In genomic region chrX:109537324-109537665, GRCh38 we compare ENCODE assay signal across 8 cellular contexts. TPM values are rescaled to one million over a fixed set of nuclear protein-coding genes. Genes with fewer than 3 reads are reported as not detected.
DNase-seq lines count a peak whose midpoint lies in the region; ATAC-seq, FAIRE-seq and TF ChIP-seq lines count a peak whose summit lies in the region.

No MANE protein-coding gene starts in this region.

- peak overlapping the region; percentile 74 for H3K4me3 ChIP-seq in A549
- H3K4me3 ChIP-seq in esophagus (ENCODE audit: low read depth in 1 of 2, low read length in 2 of 2) = peak overlapping the region; percentile 48 to 83

- peaks cover 22 to 28% of the 10 kb centered on the region in 2 donors for H3K4me1 Mint-ChIP-seq in natural killer cell treated with Interleukin-12 subunit alpha and Interleukin-12 subunit beta and Interleukin-15 and Interleukin-18, amount 100 ng/mL, for 72 hours (ENCODE audit: low read depth in 2 of 2)

- no peak for TF ChIP-seq RAD21 in A549 (conservative IDR thresholded peaks at IDR 0.05 in 1 of 2, IDR thresholded peaks at IDR 0.05 in 1 of 2)

- H3K27ac ChIP-seq in A549 (peak overlapping the region; percentile 90 to 91), esophagus (ENCODE audit: low read depth in 2 of 2, low read length in 1 of 2) (peak overlapping the region; percentile 97 to 98)

- peaks cover 3% of the 10 kb centered on the region for H3K9me3 Mint-ChIP-seq in natural killer cell treated with Interleukin-12 subunit alpha and Interleukin-12 subunit beta and Interleukin-15 and Interleukin-18, amount 100 ng/mL, for 72 hours

- CTCF ChIA-PET in A549 (lab: Yijun Ruan, JAX) = interaction anchor here (0.8 to 1.7 kb wide), 2 partner anchors 52 to 95 kb away, joined by 3 to 4 read pairs; no protein-coding TSS in a partner anchor

- peak overlapping the region; percentile 96 for H3K4me3 Mint-ChIP-seq in natural killer cell treated with Interleukin-12 subunit alpha and Interleukin-12 subunit beta and Interleukin-15 and Interleukin-18, amount 100 ng/mL, for 72 hours

- no peak for TF ChIP-seq POLR2A in A549 (IDR thresholded peaks at IDR 0.05; ENCODE audit: low read length)

- peak overlapping the region; percentile 98 to 99 for H3K27ac Mint-ChIP-seq in natural killer cell treated with Interleukin-12 subunit alpha and Interleukin-12 subunit beta and Interleukin-15 and Interleukin-18, amount 100 ng/mL, for 72 hours

- no peaks in the 10 kb centered on the region for H3K36me3 Mint-ChIP-seq in natural killer cell treated with Interleukin-12 subunit alpha and Interleukin-12 subunit beta and Interleukin-15 and Interleukin-18, amount 100 ng/mL, for 72 hours

- TF ChIP-seq EP300 in A549 (IDR thresholded peaks at IDR 0.05) = no peak

- no peaks in the 10 kb centered on the region for H3K27me3 ChIP-seq in esophagus (ENCODE audit: control insufficient read depth in 1 of 2, insufficient read depth in 2 of 2, low read length in 2 of 2)

- DNase-seq in A549 (ENCODE audit: low read depth in 1 of 2, low spot score in 1 of 2) = peak in 1 of 2 experiments; percentile 64
- DNase-seq in natural killer cell treated with Interleukin-12 subunit alpha and Interleukin-12 subunit beta and Interleukin-15 and Interleukin-18, amount 100 ng/mL, for 72 hours (ENCODE audit: low spot score) = peak; percentile 61
- no peak for DNase-seq in DMS114 treated with DMSO at 0.1 percent for 48 hours (lab: John Stamatoyannopoulos, UW; ENCODE audit: unreplicated experiment)
- no peak for DNase-seq in medulla oblongata (ENCODE audit: extremely low spot score)

- no peaks in the 10 kb centered on the region for H3K36me3 ChIP-seq in esophagus (ENCODE audit: control insufficient read depth in 2 of 2, insufficient read depth in 2 of 2, low read length in 1 of 2)

- ATAC-seq in A549 (peak; percentile 51 to 57; a peak in 5 of 6 replicates), GM19043 (IDR thresholded peaks at IDR 0.05; ENCODE audit: low read depth, unreplicated experiment) (peak; percentile 14), SK-N-SH treated with all-trans-retinoic acid at 6 μM for 48 hours (peak; percentile 11), HG03159 (IDR thresholded peaks at IDR 0.05; ENCODE audit: unreplicated experiment) (no peak)
- peak in 1 of 2 donors; percentile 17 for ATAC-seq in natural killer cell treated with Interleukin-12 subunit alpha and Interleukin-12 subunit beta and Interleukin-15 and Interleukin-18, amount 100 ng/mL, for 72 hours

- H3K9me3 ChIP-seq in A549 = no peaks in the 10 kb centered on the region
- no peaks in the 10 kb centered on the region for H3K9me3 ChIP-seq in esophagus (ENCODE audit: control insufficient read depth in 2 of 2, insufficient read depth in 1 of 2, low read depth in 1 of 2, low read length in 1 of 2)

- no peak for FAIRE-seq in A549 (lab: Jason Lieb, UNC)

- H3K27me3 Mint-ChIP-seq in natural killer cell treated with Interleukin-12 subunit alpha and Interleukin-12 subunit beta and Interleukin-15 and Interleukin-18, amount 100 ng/mL, for 72 hours = peaks cover 0 to 2% of the 10 kb centered on the region in 2 donors

- no peak for TF ChIP-seq CTCF in A549 (IDR thresholded peaks at IDR 0.05)

- peak overlapping the region; percentile 69 for H3K4me2 ChIP-seq in A549

- POLR2A ChIA-PET in A549 (lab: Yijun Ruan, JAX) = interaction anchor here (0.8 to 1.8 kb wide), 10 partner anchors 8 to 374 kb away, joined by 3 to 14 read pairs (median 4); partner anchors contain the start of gene ACSL4

- no peaks in the 10 kb centered on the region for H3K4me1 ChIP-seq in A549
- no peaks in the 10 kb centered on the region for H3K4me1 ChIP-seq in esophagus (ENCODE audit: control insufficient read depth in 2 of 2, insufficient read depth in 2 of 2, low read length in 1 of 2)

- WGBS in A549 (ENCODE audit: missing lambda C conversion rate) = 2% methylated on average over 10 of the region's 10 CpGs
- 0 to 32% methylated on average over 10 of the region's 10 CpGs for WGBS in esophagus, 2 donors

TF ChIP-seq in A549, 52 proteins besides CTCF, POLR2A, EP300 and RAD21:
- TF ChIP-seq RFX5 (IDR thresholded peaks at IDR 0.05) (0 out of 2 replicates have a peak, but pooled peaks have one; percentile 13), CEBPB (IDR thresholded peaks at IDR 0.05) (no peak)

TF ChIP-seq in SK-N-SH treated with all-trans-retinoic acid at 6 μM for 48 hours, 23 proteins besides CTCF, POLR2A, EP300 and RAD21:
- no peak for TF ChIP-seq POU6F1 (CRISPR knock-in tag; IDR thresholded peaks at IDR 0.05; ENCODE audit: borderline replicate concordance, low read depth)
- TF ChIP-seq OSR1 (CRISPR knock-in tag; IDR thresholded peaks at IDR 0.05) = no peak
- TF ChIP-seq ZFP3 (CRISPR knock-in tag; IDR thresholded peaks at IDR 0.05) = no peak
- no peak for TF ChIP-seq ISL1 (CRISPR knock-in tag; IDR thresholded peaks at IDR 0.05)
- TF ChIP-seq RARB (CRISPR knock-in tag; IDR thresholded peaks at IDR 0.05) = no peak
- no peak for TF ChIP-seq ESRRG (CRISPR knock-in tag; IDR thresholded peaks at IDR 0.05)
- no peak for TF ChIP-seq GLIS3 (CRISPR knock-in tag; IDR thresholded peaks at IDR 0.05)
- no peak for TF ChIP-seq BACH2 (CRISPR knock-in tag; IDR thresholded peaks at IDR 0.05; ENCODE audit: borderline replicate concordance)
- TF ChIP-seq ZNF565 (CRISPR knock-in tag; conservative IDR thresholded peaks at IDR 0.05; ENCODE audit: low read depth) = no peak

RNA-seq across cellular contexts. Expression of gene NXT2, which starts 0.7 kb away (rescaled TPM):
- polyA plus RNA-seq in A549 (2011; rRNA removed) (17.6 and 22.0 TPM in 2 replicates), A549 (2017; fragmentation: RNase III; extraction: RNeasy Plus Mini Kit Qiagen cat#74134 plus additional on column Dnase treatment) (11.9 to 14.3 TPM (median 13.5 TPM) in 3 replicates), esophagus (1 to 10 TPM; 3.2 to 6.8 TPM)
- polyA plus RNA-seq in A549 (2012; cell fraction: cytosol; rRNA removed) = 4.3 and 5.0 TPM in 2 replicates
- 0.89 and 1.5 TPM in 2 replicates for polyA plus RNA-seq in A549 (2012; cell fraction: nucleus; rRNA removed)
- polyA minus RNA-seq in A549 (2011; rRNA and poly(A)+ RNA removed) = 6.8 and 8.8 TPM in 2 replicates
- 10 to 100 TPM in 1 of 2 donors, 1 to 10 TPM in 1; 7.0 to 11.1 TPM for total RNA-seq in natural killer cell treated with Interleukin-12 subunit alpha and Interleukin-12 subunit beta and Interleukin-15 and Interleukin-18, amount 100 ng/mL, for 72 hours

RNA-seq across cellular contexts. Expression of gene GUCY2F, which starts 55.4 kb away (rescaled TPM):
- polyA plus RNA-seq in A549 (2011; rRNA removed) = not detected in 2 replicates
- polyA plus RNA-seq in A549 (2012; cell fraction: cytosol; rRNA removed) = not detected in 2 replicates
- not detected in 2 replicates for polyA plus RNA-seq in A549 (2012; cell fraction: nucleus; rRNA removed)
- polyA plus RNA-seq in A549 (2017; fragmentation: RNase III; extraction: RNeasy Plus Mini Kit Qiagen cat#74134 plus additional on column Dnase treatment) = not detected in 3 replicates
- polyA minus RNA-seq in A549 (2011; rRNA and poly(A)+ RNA removed) = not detected in 2 replicates
- not detected for polyA plus RNA-seq in esophagus
- not detected for total RNA-seq in natural killer cell treated with Interleukin-12 subunit alpha and Interleukin-12 subunit beta and Interleukin-15 and Interleukin-18, amount 100 ng/mL, for 72 hours
